8 cellular contexts compared by ENCODE assay signal in genomic region chr2:64749446-64749845, GRCh38.
DNase-seq lines count a peak whose midpoint lies in the region; ATAC-seq and TF ChIP-seq lines count a peak whose summit lies in the region.

No MANE protein-coding gene starts in this region.

- CTCF ChIA-PET in activated CD8-positive, alpha-beta T cell treated with anti-CD3 and anti-CD28 coated beads for 36 hours (lab: Charles Lee): interaction anchor here (0.6 to 5.0 kb wide), 10 partner anchors 11 to 115 kb away, joined by 3 to 35 read pairs (median 4); no protein-coding TSS in a partner anchor

- POLR2A ChIA-PET in activated CD8-positive, alpha-beta T cell treated with anti-CD3 and anti-CD28 coated beads for 36 hours (lab: Charles Lee): interaction anchor here (0.7 to 6.6 kb wide), 7 partner anchors 11 to 105 kb away, joined by 3 to 44 read pairs (median 5); partner anchors contain the start of gene SERTAD2

- TF ChIP-seq CTCF in HL-60 (IDR thresholded peaks at IDR 0.05; ENCODE audit: insufficient read depth, low read length): no peak
- TF ChIP-seq CTCF in activated CD8-positive, alpha-beta T cell treated with anti-CD3 and anti-CD28 coated beads for 36 hours (IDR thresholded peaks at IDR 0.05): no peak

- no peak for ATAC-seq in activated CD8-positive, alpha-beta T cell treated with anti-CD3 and anti-CD28 coated beads for 36 hours
- ATAC-seq in stimulated activated naive B cell treated with anti-CD40 and anti-IgM and Interleukin-4, amounts not matched to agents 10 μg/mL and 1 μg/mL and 100 μg/mL, for 72 hours (replicated peaks): no peak
- ATAC-seq in HG03025 (IDR thresholded peaks at IDR 0.05; ENCODE audit: low FRiP score, unreplicated experiment) (no peak), GM21381 (IDR thresholded peaks at IDR 0.05; ENCODE audit: unreplicated experiment) (no peak)

- peak overlapping the region; percentile 90 for H3K27ac ChIP-seq in HL-60 (replicated peaks)

- H3K27me3 Mint-ChIP-seq in activated CD8-positive, alpha-beta T cell treated with anti-CD3 and anti-CD28 coated beads for 36 hours: no peaks in the 10 kb centered on the region
- H3K27me3 Mint-ChIP-seq in stimulated activated naive B cell treated with anti-CD40 and anti-IgM and Interleukin-4, amounts not matched to agents 10 μg/mL and 1 μg/mL and 100 μg/mL, for 72 hours: no peaks in the 10 kb centered on the region

- peaks cover 3% of the 10 kb centered on the region for H3K36me3 Mint-ChIP-seq in activated CD8-positive, alpha-beta T cell treated with anti-CD3 and anti-CD28 coated beads for 36 hours (ENCODE audit: low read depth)
- H3K36me3 Mint-ChIP-seq in stimulated activated naive B cell treated with anti-CD40 and anti-IgM and Interleukin-4, amounts not matched to agents 10 μg/mL and 1 μg/mL and 100 μg/mL, for 72 hours: no peaks in the 10 kb centered on the region

- DNase-seq in HL-60 (ENCODE audit: low read depth in 1 of 2, low spot score in 1 of 2) (no peak), COR-L47 (lab: John Stamatoyannopoulos, UW) (no peak)
- DNase-seq in activated CD8-positive, alpha-beta T cell treated with anti-CD3 and anti-CD28 coated beads for 36 hours: no peak
- no peak for DNase-seq in stimulated activated naive B cell treated with anti-CD40 and anti-IgM and Interleukin-4, amounts not matched to agents 10 μg/mL and 1 μg/mL and 100 μg/mL, for 72 hours
- no peak for DNase-seq in activated CD4-positive, CD25-positive, alpha-beta regulatory T cell (lab: John Stamatoyannopoulos, UW)

- H3K27ac Mint-ChIP-seq in activated CD8-positive, alpha-beta T cell treated with anti-CD3 and anti-CD28 coated beads for 36 hours: peak overlapping the region; percentile 97
- peak overlapping the region; percentile 20 for H3K27ac Mint-ChIP-seq in stimulated activated naive B cell treated with anti-CD40 and anti-IgM and Interleukin-4, amounts not matched to agents 10 μg/mL and 1 μg/mL and 100 μg/mL, for 72 hours

- H3K4me3 ChIP-seq in HL-60 (replicated peaks; ENCODE audit: insufficient read depth, low read length): peak overlapping the region; percentile 83
- peak overlapping the region; percentile 81 for H3K4me3 ChIP-seq in iPS-11a (ENCODE audit: low read depth, low read length)

- no peaks in the 10 kb centered on the region for H3K27me3 ChIP-seq in HL-60 (ENCODE audit: insufficient read depth, poor library complexity, severe bottlenecking)

- H3K4me1 Mint-ChIP-seq in activated CD8-positive, alpha-beta T cell treated with anti-CD3 and anti-CD28 coated beads for 36 hours (ENCODE audit: low read depth): peaks cover 33% of the 10 kb centered on the region
- H3K4me1 Mint-ChIP-seq in stimulated activated naive B cell treated with anti-CD40 and anti-IgM and Interleukin-4, amounts not matched to agents 10 μg/mL and 1 μg/mL and 100 μg/mL, for 72 hours: peaks cover 12 to 19% of the 10 kb centered on the region in 2 donors

- intact Hi-C loops in activated CD8-positive, alpha-beta T cell treated with anti-CD3 and anti-CD28 coated beads for 36 hours (cut with micrococcal nuclease): no loop called here

- H3K4me3 Mint-ChIP-seq in activated CD8-positive, alpha-beta T cell treated with anti-CD3 and anti-CD28 coated beads for 36 hours: peak overlapping the region; percentile 93
- H3K4me3 Mint-ChIP-seq in stimulated activated naive B cell treated with anti-CD40 and anti-IgM and Interleukin-4, amounts not matched to agents 10 μg/mL and 1 μg/mL and 100 μg/mL, for 72 hours: peak overlapping the region; percentile 95 to 100

- H3K9me3 Mint-ChIP-seq in activated CD8-positive, alpha-beta T cell treated with anti-CD3 and anti-CD28 coated beads for 36 hours: no peaks in the 10 kb centered on the region
- H3K9me3 Mint-ChIP-seq in stimulated activated naive B cell treated with anti-CD40 and anti-IgM and Interleukin-4, amounts not matched to agents 10 μg/mL and 1 μg/mL and 100 μg/mL, for 72 hours: no peaks in the 10 kb centered on the region
